In genomic region chr6:15147827-15148226, GRCh38 we compare ENCODE assay signal across 1 cellular context.
TF ChIP-seq lines count a peak whose summit lies in the region.

No MANE protein-coding gene starts in this region.

TF ChIP-seq in GM23338, 12 proteins besides CTCF, POLR2A, EP300 and RAD21:
- TF ChIP-seq POLR2AphosphoS5 (IDR thresholded peaks at IDR 0.05; ENCODE audit: low read depth): no peak
- no peak for TF ChIP-seq EZH2 (IDR thresholded peaks at IDR 0.05; ENCODE audit: low read depth, unreplicated experiment)
- no peak for TF ChIP-seq ETS1 (IDR thresholded peaks at IDR 0.05)
- TF ChIP-seq CREB1 (CRISPR knock-in tag; IDR thresholded peaks at IDR 0.05; ENCODE audit: low read depth): no peak
- no peak for TF ChIP-seq JUNB (IDR thresholded peaks at IDR 0.05; ENCODE audit: unreplicated experiment)
- TF ChIP-seq REST (IDR thresholded peaks at IDR 0.05; ENCODE audit: unreplicated experiment): no peak
- no peak for TF ChIP-seq ZNF462 (CRISPR knock-in tag; IDR thresholded peaks at IDR 0.05)
- no peak for TF ChIP-seq ZNF114 (CRISPR knock-in tag; IDR thresholded peaks at IDR 0.05)
- no peak for TF ChIP-seq EZH2phosphoT487 (IDR thresholded peaks at IDR 0.05; ENCODE audit: unreplicated experiment)
- no peak for TF ChIP-seq ZNF331 (CRISPR knock-in tag; IDR thresholded peaks at IDR 0.05; ENCODE audit: low read depth)
- no peak for TF ChIP-seq STAT1 (IDR thresholded peaks at IDR 0.05; ENCODE audit: unreplicated experiment)
- TF ChIP-seq NANOG (IDR thresholded peaks at IDR 0.05; ENCODE audit: borderline replicate concordance): no peak
TF ChIP-seq in GM23338: peak in this region for 0.
